In the genomic region with DNA sequence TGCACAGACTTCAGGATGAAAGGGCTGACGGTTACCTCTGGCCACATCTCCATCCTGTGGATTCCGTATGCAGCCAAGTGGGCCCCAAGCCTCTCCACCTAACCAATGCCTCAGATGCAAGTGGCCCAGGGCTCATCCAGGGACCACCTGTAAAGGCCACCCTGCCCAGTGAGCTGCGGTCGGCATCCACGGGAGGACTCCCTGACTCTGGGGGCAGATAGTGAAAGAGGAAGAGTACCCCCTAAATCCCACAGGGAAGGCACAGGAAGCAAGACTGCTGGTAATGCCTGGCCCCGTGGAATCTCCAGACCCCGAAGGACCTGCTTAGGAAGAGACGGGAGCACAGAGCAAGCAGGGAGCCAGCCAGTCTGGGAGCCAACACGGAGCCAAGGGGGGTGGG, we compare ENCODE assay signal across 30 cellular contexts. TPM values are rescaled to one million over a fixed set of nuclear protein-coding genes. Genes with fewer than 3 reads are reported as not detected.
DNase-seq lines count a peak whose midpoint lies in the region; ATAC-seq, FAIRE-seq and TF ChIP-seq lines count a peak whose summit lies in the region.
"Had no signal": no experiment of that assay in that cellular context is flagged by ENCODE, and none has a peak within 500 bp of the region (broad histone marks: within the 10 kb centered on the region; RNA-seq: fewer than 3 reads in every experiment).

No MANE protein-coding gene starts in this region.

- POLR2A ChIA-PET in A673 (lab: Charles Lee; ENCODE audit: low non-redundant PET): no interaction called here

- H3K36me3 ChIP-seq in A673 (ENCODE audit: insufficient read depth, low read length, poor library complexity, severe bottlenecking): no peaks in the 10 kb centered on the region
- H3K36me3 ChIP-seq in BLaER1 treated with 17β-estradiol and CSF1 and Interleukin-3, amounts not matched to agents 10 nM and 100 nM: no peaks in the 10 kb centered on the region
- no peaks in the 10 kb centered on the region for H3K36me3 ChIP-seq in kidney (ENCODE audit: control insufficient read depth in 1 of 2, insufficient read depth in 2 of 2, low read length in 2 of 2)
- no peaks in the 10 kb centered on the region for H3K36me3 ChIP-seq in mucosa of descending colon (ENCODE audit: low read depth)
- H3K36me3 ChIP-seq: BE2C had no signal

- peak overlapping the region in 10 of 11 experiments; percentile 79 to 94 (median 86); a peak in 20 of 22 replicates for H3K4me2 ChIP-seq in BLaER1 treated with 17β-estradiol and CSF1 and Interleukin-3, amounts not matched to agents 10 nM and 100 nM
- H3K4me2 ChIP-seq: A549 had no signal

- TF ChIP-seq CTCF in A673 (conservative IDR thresholded peaks at IDR 0.05; ENCODE audit: low read depth, low read length) (no peak), kidney (IDR thresholded peaks at IDR 0.05; ENCODE audit: borderline replicate concordance, extremely low read depth, insufficient read depth) (no peak), mucosa of descending colon (IDR thresholded peaks at IDR 0.05) (no peak)

- peaks cover 0 to 47% (median 4%) of the 10 kb centered on the region in 11 experiments; a peak in 9 of 22 replicates for H4K20me1 ChIP-seq in BLaER1 treated with 17β-estradiol and CSF1 and Interleukin-3, amounts not matched to agents 10 nM and 100 nM

- H3K4me1 ChIP-seq in A673 (ENCODE audit: insufficient read depth, low read length, poor library complexity, severe bottlenecking) (no peaks in the 10 kb centered on the region), kidney (ENCODE audit: control insufficient read depth in 1 of 2, insufficient read depth in 1 of 2, low read depth in 1 of 2, low read length in 2 of 2) (no peaks in the 10 kb centered on the region), mucosa of descending colon (ENCODE audit: low read depth) (no peaks in the 10 kb centered on the region)
- peaks cover 40 to 69% (median 54%) of the 10 kb centered on the region in 10 experiments for H3K4me1 ChIP-seq in BLaER1 treated with 17β-estradiol and CSF1 and Interleukin-3, amounts not matched to agents 10 nM and 100 nM
- H3K4me1 ChIP-seq: A549, BE2C had no signal

- FAIRE-seq in kidney (lab: Jason Lieb, UNC): no peak
- FAIRE-seq: A549, GM12878, GM12892, GM18507 had no signal

- H3K4me3 ChIP-seq in A673 (ENCODE audit: low read depth, low read length, poor library complexity, severe bottlenecking) (no peak overlapping the region), kidney (ENCODE audit: low read length in 2 of 2) (no peak overlapping the region), mucosa of descending colon (no peak overlapping the region)
- no peak overlapping the region for H3K4me3 ChIP-seq in BLaER1 treated with 17β-estradiol and CSF1 and Interleukin-3, amounts not matched to agents 10 nM and 100 nM
- H3K4me3 ChIP-seq: A549, GM12878 had no signal

- H3K27me3 ChIP-seq in A673 (replicated peaks; ENCODE audit: insufficient read depth, low read depth, low read length, poor library complexity): no peaks in the 10 kb centered on the region
- peaks cover 0 to 93% (median 0%) of the 10 kb centered on the region in 11 experiments; a peak in 11 of 22 replicates for H3K27me3 ChIP-seq in BLaER1 treated with 17β-estradiol and CSF1 and Interleukin-3, amounts not matched to agents 10 nM and 100 nM
- H3K27me3 ChIP-seq: BE2C had no signal

- H3K27ac ChIP-seq in A673 (ENCODE audit: low read depth, low read length, poor library complexity, severe bottlenecking) (no peak overlapping the region), kidney (ENCODE audit: low read depth in 2 of 2, low read length in 2 of 2) (no peak overlapping the region)
- no peak overlapping the region for H3K27ac ChIP-seq in BLaER1 treated with 17β-estradiol and CSF1 and Interleukin-3, amounts not matched to agents 10 nM and 100 nM
- H3K27ac ChIP-seq: 22Rv1, A549 had no signal

- ATAC-seq in mucosa of descending colon: no peak
- ATAC-seq in sciatic nerve: no peak
- ATAC-seq: A549, GM12878 had no signal

- DNase-seq in A673 (ENCODE audit: low spot score) (peak; percentile 11), kidney (peak; percentile 54), mucosa of descending colon (no peak), sciatic nerve (ENCODE audit: low spot score) (no peak), SK-N-DZ (ENCODE audit: low spot score) (no peak)
- DNase-seq: ACHN; BE2C; C1 segment of cervical spinal cord; CD4-positive, alpha-beta memory T cell; CD4-positive, CD25-positive, alpha-beta regulatory T cell; CD8-positive, alpha-beta memory T cell; COR-L47; DMS 273 treated with DMSO at 0.1 percent for 48 hours; DMS153; DMS53; DMS79; DND-41; EL; GDM1 had no signal

- no TSS peak for BruUV-seq in A673 (replicated peaks; lab: Mats Ljungman, UMichigan)

- no peaks in the 10 kb centered on the region for H3K9me3 ChIP-seq in A673 (ENCODE audit: low read depth, low read length, poor library complexity, severe bottlenecking)
- H3K9me3 ChIP-seq in BLaER1 treated with 17β-estradiol and CSF1 and Interleukin-3, amounts not matched to agents 10 nM and 100 nM (replicated peaks in 1 of 11): peaks cover 15 to 26% (median 22%) of the 10 kb centered on the region in 11 experiments
- no peaks in the 10 kb centered on the region for H3K9me3 ChIP-seq in kidney (ENCODE audit: control insufficient read depth in 1 of 2, low read length in 2 of 2)
- no peaks in the 10 kb centered on the region for H3K9me3 ChIP-seq in mucosa of descending colon
- H3K9me3 ChIP-seq: A549, BE2C had no signal

- H3K9ac ChIP-seq in BLaER1 treated with 17β-estradiol and CSF1 and Interleukin-3, amounts not matched to agents 10 nM and 100 nM: no peak overlapping the region
- no peak overlapping the region for H3K9ac ChIP-seq in kidney (ENCODE audit: low read length in 2 of 2)

- intact Hi-C loops in A673 (cut with micrococcal nuclease; ENCODE audit: unreplicated experiment) (no loop called here), kidney (cut with DNase I) (no loop called here), mucosa of descending colon (cut with DNase I, micrococcal nuclease) (no loop called here), sciatic nerve (cut with DNase I) (no loop called here)

- CTCF ChIA-PET in A673 (lab: Charles Lee): interaction anchor here (0.5 kb wide), 1 partner anchor 40 kb away, joined by 3 read pairs; no protein-coding TSS in a partner anchor

RNA-seq across cellular contexts. Expression of a gene that starts 11.2 kb away (rescaled TPM):
- total RNA-seq in A673 (2021) (not detected in 2 replicates), kidney (not detected), mucosa of descending colon (1 to 10 TPM; 1.3 to 5.7 (median 2.3) TPM), sciatic nerve (4.5 TPM)
- polyA plus RNA-seq in kidney (ENCODE audit: insufficient read depth, low read depth, low replicate concordance): not detected
- polyA plus RNA-seq in SK-N-DZ (2014; cell fraction: cytosol; rRNA removed): 0.25 TPM in 1 of 2 replicates, not detected in the other
- not detected in 2 replicates for polyA plus RNA-seq in SK-N-DZ (2014; cell fraction: nucleus; rRNA removed)
- total RNA-seq: A172; CD4-positive, alpha-beta memory T cell; CD8-positive, alpha-beta memory T cell; Daoy; G401; GM12878 had no signal
- polyA plus RNA-seq: AG04450, CD14-positive monocyte had no signal

Comparison
In these comparisons a context has a peak if more than half of its experiments do, and no peak if none do; other contexts are left out.
1. DNase-seq: peak in A673 (single experiment) and kidney (single experiment); none in mucosa of descending colon (0 of 3), sciatic nerve (single experiment) and SK-N-DZ (single experiment).